Comparison of ENCODE assay signal across 26 cellular contexts in the genomic region with DNA sequence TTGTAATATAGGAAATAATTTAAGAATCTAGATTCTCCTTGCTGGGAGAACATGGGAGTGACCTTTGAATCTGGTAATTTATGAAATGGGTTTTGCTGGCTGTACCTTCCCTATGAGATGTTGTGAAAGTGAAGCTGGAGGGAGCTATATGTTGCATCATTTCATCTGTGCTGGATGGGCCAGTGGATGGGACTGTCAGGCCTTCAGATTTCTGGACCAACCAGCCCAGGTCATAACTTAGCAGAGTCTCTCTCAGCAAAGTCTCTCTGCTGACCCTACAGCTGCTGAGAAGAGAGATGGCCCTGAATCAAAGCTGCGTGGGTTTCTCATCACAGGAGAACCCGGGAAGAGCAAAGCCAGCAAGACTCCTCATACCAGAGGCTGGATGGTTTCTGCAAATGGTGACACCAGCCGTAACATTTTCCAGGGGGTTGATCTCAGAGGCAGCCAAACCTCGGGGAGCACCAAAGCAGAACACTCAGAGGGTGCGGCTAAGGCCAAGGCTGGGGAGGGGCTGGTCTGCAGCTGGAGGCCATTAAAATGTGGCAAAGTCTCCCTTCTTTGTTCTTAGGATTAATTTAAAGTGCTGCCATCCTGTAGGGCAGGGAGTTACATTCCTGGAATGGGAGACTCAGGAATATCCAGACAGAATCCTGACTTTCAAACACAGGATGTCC. TPM values are rescaled to one million over a fixed set of nuclear protein-coding genes. Genes with fewer than 3 reads are reported as not detected.
DNase-seq lines count a peak whose midpoint lies in the region; ATAC-seq and TF ChIP-seq lines count a peak whose summit lies in the region.
"Had no signal": no experiment of that assay in that cellular context is flagged by ENCODE, and none has a peak within 500 bp of the region (broad histone marks: within the 10 kb centered on the region; RNA-seq: fewer than 3 reads in every experiment).

No MANE protein-coding gene starts in this region.

- H3K9ac ChIP-seq in GM23248 (no peak overlapping the region), adipocyte (ENCODE audit: low read length) (no peak overlapping the region)

- H3K36me3 Mint-ChIP-seq in nephron (ENCODE audit: low read depth): peaks cover 8% of the 10 kb centered on the region
- peaks cover 0 to 16% (median 0%) of the 10 kb centered on the region in 5 donors for H3K36me3 Mint-ChIP-seq in naive thymus-derived CD4-positive, alpha-beta T cell

- H3K36me3 ChIP-seq in GM23248 (ENCODE audit: low read depth) (no peaks in the 10 kb centered on the region), adipocyte (ENCODE audit: control insufficient read depth, insufficient read depth, low read length, severe bottlenecking) (no peaks in the 10 kb centered on the region), heart right ventricle (no peaks in the 10 kb centered on the region)
- H3K36me3 ChIP-seq in naive thymus-derived CD4-positive, alpha-beta T cell (ENCODE audit: control insufficient read depth in 2 of 3, insufficient read depth in 3 of 3, low read length in 3 of 3): no peaks in the 10 kb centered on the region
- H3K36me3 ChIP-seq: ovary had no signal

- ATAC-seq in heart right ventricle: peak in 7 of 8 donors; percentile 17 to 75 (median 62)
- no peak for ATAC-seq in naive thymus-derived CD4-positive, alpha-beta T cell
- ATAC-seq: activated T-helper 17 cell treated with anti-CD3 and anti-CD28 coated beads, Interleukin-2, amount 50 U/mL, for 72 hours; naive thymus-derived CD8-positive, alpha-beta T cell; SK-N-SH treated with all-trans-retinoic acid at 6 μM for 48 hours had no signal

- POLR2A ChIA-PET in naive thymus-derived CD4-positive, alpha-beta T cell (lab: Charles Lee): no interaction called here

- H3K4me1 ChIP-seq in GM23248 (ENCODE audit: insufficient read depth) (no peaks in the 10 kb centered on the region), adipocyte (ENCODE audit: control insufficient read depth, insufficient read depth, low read length) (peaks cover 9% of the 10 kb centered on the region), heart right ventricle (peaks cover 0 to 9% (median 0%) of the 10 kb centered on the region in 9 donors)
- no peaks in the 10 kb centered on the region for H3K4me1 ChIP-seq in naive thymus-derived CD4-positive, alpha-beta T cell (ENCODE audit: control insufficient read depth in 2 of 2, insufficient read depth in 2 of 2, low read length in 2 of 2)
- H3K4me1 ChIP-seq: testis had no signal

- H3K79me2 ChIP-seq in GM23248 (ENCODE audit: insufficient read depth): no peaks in the 10 kb centered on the region

- WGBS in GM23248 (ENCODE audit: low coverage in 1 of 2, low lambda C conversion rate in 2 of 2, missing lambda C conversion rate in 2 of 2), 2 experiments: 12 to 26% methylated on average over 5 of the region's 5 CpGs
- WGBS in heart right ventricle, 2 donors: 55 to 65% methylated on average over 5 of the region's 5 CpGs

- H3K4me2 ChIP-seq in GM23248 (ENCODE audit: unreplicated experiment): no peak overlapping the region

- H4K20me1 ChIP-seq in GM23248 (ENCODE audit: insufficient read depth): no peaks in the 10 kb centered on the region

- H3K27me3 ChIP-seq in GM23248 (replicated peaks; ENCODE audit: insufficient read depth): no peaks in the 10 kb centered on the region
- no peaks in the 10 kb centered on the region for H3K27me3 ChIP-seq in adipocyte (replicated peaks; ENCODE audit: control insufficient read depth, insufficient read depth, low read length)
- H3K27me3 ChIP-seq in heart right ventricle: peaks cover 0 to 7% (median 0%) of the 10 kb centered on the region in 7 donors
- H3K27me3 ChIP-seq in naive thymus-derived CD4-positive, alpha-beta T cell (ENCODE audit: control insufficient read depth in 2 of 2, insufficient read depth in 2 of 2, low read length in 2 of 2): peaks cover 0 to 3% of the 10 kb centered on the region in 2 donors
- H3K27me3 ChIP-seq: ovary, testis had no signal

- intact Hi-C loops in heart right ventricle (cut with DNase I): no loop called here
- intact Hi-C loops in naive thymus-derived CD4-positive, alpha-beta T cell (cut with micrococcal nuclease): no loop called here

- TF ChIP-seq CTCF in heart right ventricle (IDR thresholded peaks at IDR 0.05) (no peak), nephron (IDR thresholded peaks at IDR 0.05; ENCODE audit: unreplicated experiment in 3 of 3) (no peak)

- DNase-seq in GM23248 (no peak), adipocyte (ENCODE audit: low read depth) (peak; percentile 40), heart right ventricle (no peak), NCI-H2196 treated with DMSO at 0.1 percent for 48 hours (lab: John Stamatoyannopoulos, UW; ENCODE audit: unreplicated experiment) (no peak), GDM1 (lab: John Stamatoyannopoulos, UW) (no peak), NCI-H1436 (lab: John Stamatoyannopoulos, UW) (no peak)
- no peak for DNase-seq in naive thymus-derived CD4-positive, alpha-beta T cell
- DNase-seq: activated B cell treated with CpG ODN at 0.5 μM for 24 hours; activated CD8-positive, alpha-beta memory T cell treated with anti-CD3 and anti-CD28 coated beads, Interleukin-2, amount 50 U/mL, for 4 hours; Calu3; DND-41; foreskin melanocyte; naive thymus-derived CD8-positive, alpha-beta T cell; NCI-H1092 treated with DMSO at 0.1 percent for 48 hours; NCI-H2081; NCI-H345; NCI-H774; ovary; stimulated activated CD4-positive, alpha-beta T cell treated with anti-CD3 and anti-CD28 coated beads, Interleukin-4, amount 100 ng/mL, for 4 hours; stimulated activated naive CD4-positive, alpha-beta T cell; testis had no signal

- no peak overlapping the region for H3K4me3 Mint-ChIP-seq in nephron
- no peak overlapping the region for H3K4me3 Mint-ChIP-seq in naive thymus-derived CD4-positive, alpha-beta T cell
- H3K4me3 Mint-ChIP-seq: activated B cell treated with CpG ODN at 0.5 μM for 24 hours; activated naive CD4-positive, alpha-beta T cell treated with anti-CD3 and anti-CD28 coated beads, Interleukin-2, amount 50 U/mL, for 24 hours; activated T-helper 17 cell treated with anti-CD3 and anti-CD28 coated beads, Interleukin-2, amount 50 U/mL, for 72 hours had no signal

- H3K9me2 ChIP-seq in GM23248 (ENCODE audit: insufficient read depth): no peaks in the 10 kb centered on the region

- H3K9me3 ChIP-seq in GM23248 (ENCODE audit: low read depth) (no peaks in the 10 kb centered on the region), adipocyte (ENCODE audit: control insufficient read depth, low read length) (peaks cover 9% of the 10 kb centered on the region), heart right ventricle (peaks cover 0 to 8% (median 0%) of the 10 kb centered on the region in 11 donors)
- peaks cover 0 to 5% (median 0%) of the 10 kb centered on the region in 3 experiments for H3K9me3 ChIP-seq in naive thymus-derived CD4-positive, alpha-beta T cell (ENCODE audit: control insufficient read depth in 2 of 3, low read length in 3 of 3)
- H3K9me3 ChIP-seq: ovary, testis had no signal

- H2AFZ ChIP-seq in GM23248: peak overlapping the region; percentile 47; the same call in 1 of the 2 replicates

- H3F3A ChIP-seq in GM23248 (ENCODE audit: insufficient read depth): no peaks in the 10 kb centered on the region

- in situ Hi-C loops in GM23248 (cut with MboI): no loop called here

- peaks cover 12% of the 10 kb centered on the region for H3K9me3 Mint-ChIP-seq in nephron
- H3K9me3 Mint-ChIP-seq in naive thymus-derived CD4-positive, alpha-beta T cell: peaks cover 1 to 17% (median 9%) of the 10 kb centered on the region in 11 donors

- H3K27ac ChIP-seq in GM23248 (no peak overlapping the region), heart right ventricle (peak overlapping the region in 2 of 10 donors; percentile 7 to 42)
- no peak overlapping the region for H3K27ac ChIP-seq in naive thymus-derived CD4-positive, alpha-beta T cell (ENCODE audit: low read depth, low read length)
- H3K27ac ChIP-seq: C4-2B, ovary, testis had no signal

- CTCF ChIA-PET in naive thymus-derived CD4-positive, alpha-beta T cell (lab: Charles Lee): no interaction called here

- peaks cover 27% of the 10 kb centered on the region for H3K4me1 Mint-ChIP-seq in nephron
- peaks cover 0 to 6% (median 0%) of the 10 kb centered on the region in 7 donors for H3K4me1 Mint-ChIP-seq in naive thymus-derived CD4-positive, alpha-beta T cell
- H3K4me1 Mint-ChIP-seq: activated B cell treated with CpG ODN at 0.5 μM for 24 hours; activated naive CD4-positive, alpha-beta T cell treated with anti-CD3 and anti-CD28 coated beads, Interleukin-2, amount 50 U/mL, for 24 hours had no signal

- peaks cover 4% of the 10 kb centered on the region for H3K27me3 Mint-ChIP-seq in nephron (ENCODE audit: low read depth)
- peaks cover 0 to 9% (median 0%) of the 10 kb centered on the region in 5 donors for H3K27me3 Mint-ChIP-seq in naive thymus-derived CD4-positive, alpha-beta T cell
- H3K27me3 Mint-ChIP-seq: activated naive CD4-positive, alpha-beta T cell treated with anti-CD3 and anti-CD28 coated beads, Interleukin-2, amount 50 U/mL, for 24 hours had no signal

- H3K4me3 ChIP-seq in GM23248: no peak overlapping the region
- no peak overlapping the region for H3K4me3 ChIP-seq in adipocyte (ENCODE audit: low read length)
- no peak overlapping the region for H3K4me3 ChIP-seq in heart right ventricle
- no peak overlapping the region for H3K4me3 ChIP-seq in naive thymus-derived CD4-positive, alpha-beta T cell (ENCODE audit: low read length)
- H3K4me3 ChIP-seq: ovary, testis had no signal

- peak overlapping the region; percentile 6 to 54 (median 15) for H3K27ac Mint-ChIP-seq in nephron
- no peak overlapping the region for H3K27ac Mint-ChIP-seq in naive thymus-derived CD4-positive, alpha-beta T cell
- H3K27ac Mint-ChIP-seq: activated B cell treated with CpG ODN at 0.5 μM for 24 hours; activated T-helper 17 cell treated with anti-CD3 and anti-CD28 coated beads, Interleukin-2, amount 50 U/mL, for 72 hours had no signal

RNA-seq across cellular contexts. Expression of a gene that starts 18.2 kb away (rescaled TPM):
- 25.7 and 27.6 TPM in 2 replicates for total RNA-seq in GM23248 (2014; rRNA removed; shearing (Covaris generic))
- polyA plus RNA-seq in GM23248 (2016; fragmentation: Nextera tagmentation; extraction: Ambion mirVana): 14.7 and 15.2 TPM in 2 replicates
- 100 to 1,000 TPM in 8 of 10 donors, 10 to 100 TPM in 2; 76.8 to 318 (median 178) TPM for total RNA-seq in heart right ventricle
- polyA plus RNA-seq in heart right ventricle: 10 to 100 TPM; 21.2 to 84.4 TPM
- total RNA-seq in naive thymus-derived CD4-positive, alpha-beta T cell: 1 to 10 TPM in 4 of 5 experiments, under 1 TPM in 1; 1.00 to 5.6 (median 1.5) TPM
- 1 to 10 TPM in 1 of 2 donors, under 1 TPM in 1; 0.22 to 1.0 TPM for polyA plus RNA-seq in naive thymus-derived CD4-positive, alpha-beta T cell
- total RNA-seq: activated B cell treated with CpG ODN at 0.5 μM for 24 hours had no signal

Comparison
In these comparisons a context has a peak if more than half of its experiments do, and no peak if none do; other contexts are left out.
1. H3K27ac Mint-ChIP-seq: peak in nephron (3 of 3); none in naive thymus-derived CD4-positive, alpha-beta T cell (0 of 9).